In genomic region chr17:27340575-27340974, GRCh38 we compare ENCODE assay signal across 22 cellular contexts. TPM values are rescaled to one million over a fixed set of nuclear protein-coding genes. Genes with fewer than 3 reads are reported as not detected.
DNase-seq lines count a peak whose midpoint lies in the region; ATAC-seq, FAIRE-seq and TF ChIP-seq lines count a peak whose summit lies in the region.
"Had no signal": no experiment of that assay in that cellular context is flagged by ENCODE, and none has a peak within 500 bp of the region (broad histone marks: within the 10 kb centered on the region; RNA-seq: fewer than 3 reads in every experiment).

No MANE protein-coding gene starts in this region.

- no peak overlapping the region for H3K18ac ChIP-seq in H9 (ENCODE audit: insufficient read length, low read depth, low read length)
- no peak overlapping the region for H3K18ac ChIP-seq in H1 (ENCODE audit: extremely low read depth, low read length)
- H3K18ac ChIP-seq in trophoblast cell (ENCODE audit: low read length), result no peak overlapping the region

- H3K36me3 Mint-ChIP-seq in H9 (ENCODE audit: insufficient read depth in 1 of 3, low read depth in 3 of 3), result no peaks in the 10 kb centered on the region
- H3K36me3 Mint-ChIP-seq: CD4-positive, alpha-beta memory T cell had no signal

- H3K27ac Mint-ChIP-seq in H9, result peak overlapping the region in 2 of 3 experiments; percentile 14 to 95; a peak in 3 of 7 replicates
- H3K27ac Mint-ChIP-seq: activated B cell treated with CpG ODN at 0.5 μM for 24 hours; CD4-positive, alpha-beta memory T cell had no signal

- H3F3A ChIP-seq in OCI-LY1 (ENCODE audit: insufficient read depth, low read length), result peaks cover 8% of the 10 kb centered on the region

- no peak overlapping the region for H4K91ac ChIP-seq in H9 (ENCODE audit: insufficient read length, low read depth, low read length)
- H4K91ac ChIP-seq in H1 (replicated peaks; ENCODE audit: insufficient read length, low read length), result peak overlapping the region; percentile 77
- H4K91ac ChIP-seq in trophoblast cell (ENCODE audit: low read depth, low read length), result peak overlapping the region; percentile 73

- H2BK15ac ChIP-seq in H9 (ENCODE audit: low read depth, low read length) (no peak overlapping the region), H1 (ENCODE audit: low read length) (peak overlapping the region; percentile 25; the same call in 1 of the 2 replicates)

- no peak overlapping the region for H3K4ac ChIP-seq in H9 (ENCODE audit: low read depth, low read length)
- H3K4ac ChIP-seq in H1 (replicated peaks; ENCODE audit: insufficient read length, low read depth, low read length), result no peak overlapping the region
- H3K4ac ChIP-seq in trophoblast cell (ENCODE audit: low read depth, low read length), result no peak overlapping the region

- H3K9me3 Mint-ChIP-seq in H9, result no peaks in the 10 kb centered on the region; a peak in 1 of 5 replicates
- H3K9me3 Mint-ChIP-seq: activated B cell treated with CpG ODN at 0.5 μM for 24 hours; CD4-positive, alpha-beta memory T cell had no signal

- H3K56ac ChIP-seq in H9 (ENCODE audit: insufficient read length, low read depth, low read length) (no peak overlapping the region), H1 (replicated peaks; ENCODE audit: insufficient read length, low read depth, low read length) (no peak overlapping the region)

- H3K4me2 ChIP-seq in H9 (ENCODE audit: insufficient read depth, insufficient read length, low read length) (no peak overlapping the region), OCI-LY1 (ENCODE audit: low read length) (no peak overlapping the region; the same call in 1 of the 2 replicates), H1 (ENCODE audit: insufficient read depth in 1 of 2, low read depth in 2 of 2, low read length in 2 of 2) (peak overlapping the region in 1 of 2 experiments; percentile 12; a peak in 2 of 4 replicates), trophoblast cell (ENCODE audit: low read length) (no peak overlapping the region)

- no peak for TF ChIP-seq POLR2A in H1 (IDR thresholded peaks at IDR 0.05; ENCODE audit: control extremely low read depth in 1 of 2, low read depth in 2 of 2, low read length in 2 of 2)

- no peaks in the 10 kb centered on the region for H3K36me3 ChIP-seq in OCI-LY1 (ENCODE audit: insufficient read depth, low read length)
- H3K36me3 ChIP-seq in H1 (ENCODE audit: control insufficient read depth in 2 of 4, insufficient read depth in 4 of 4, low read length in 3 of 4), result no peaks in the 10 kb centered on the region
- no peaks in the 10 kb centered on the region for H3K36me3 ChIP-seq in trophoblast cell (ENCODE audit: control insufficient read depth in 1 of 2, insufficient read depth in 2 of 2, low read length in 2 of 2)
- H3K36me3 ChIP-seq: brain microvascular endothelial cell, prostate gland, upper lobe of right lung had no signal

- no peak for FAIRE-seq in H1 (lab: Jason Lieb, UNC)

- no peak for TF ChIP-seq RAD21 in H1 (IDR thresholded peaks at IDR 0.05 in 1 of 2, conservative IDR thresholded peaks at IDR 0.05 in 1 of 2; ENCODE audit: low read depth in 2 of 2, low read length in 2 of 2)

- WGBS in H9 (ENCODE audit: extremely low coverage, insufficient read length, low lambda C conversion rate), result no CpG with 5 or more reads among the region's 7 CpGs
- 86% methylated on average over 7 of the region's 7 CpGs; no CpG with 5 or more reads in 1 of the 2 experiments for WGBS in H1 (ENCODE audit: extremely low coverage in 1 of 2, insufficient coverage in 1 of 2, insufficient read length in 1 of 2, insufficient replicate concordance in 2 of 2, low coverage in 1 of 2, low lambda C conversion rate in 2 of 2, missing lambda C conversion rate in 1 of 2), 2 experiments
- no CpG with 5 or more reads among the region's 7 CpGs for WGBS in trophoblast cell (ENCODE audit: extremely low coverage, insufficient coverage, insufficient read length)

- no peak overlapping the region for H2BK5ac ChIP-seq in H9 (ENCODE audit: insufficient read length, low read length)
- peak overlapping the region; percentile 77; the same call in 1 of the 2 replicates for H2BK5ac ChIP-seq in H1 (ENCODE audit: low read depth, low read length)
- H2BK5ac ChIP-seq in trophoblast cell (ENCODE audit: low read depth, low read length, poor library complexity), result peak overlapping the region; percentile 32

- H2BK12ac ChIP-seq in H9 (ENCODE audit: insufficient read length, low read depth, low read length) (no peak overlapping the region), H1 (ENCODE audit: low read depth, low read length) (peak overlapping the region; percentile 62; the same call in 1 of the 2 replicates), trophoblast cell (ENCODE audit: low read length) (no peak overlapping the region)

- no peak overlapping the region for H3T11ph ChIP-seq in H9 (ENCODE audit: low read length)

- H3K4me3 ChIP-seq in OCI-LY1 (ENCODE audit: low read depth, low read length, poor library complexity, severe bottlenecking), result no peak overlapping the region
- H3K4me3 ChIP-seq in H1 (ENCODE audit: extremely low read depth in 1 of 4, insufficient read depth in 2 of 4, low read depth in 3 of 4, low read length in 4 of 4), result no peak overlapping the region
- no peak overlapping the region for H3K4me3 ChIP-seq in trophoblast cell (ENCODE audit: low read depth, low read length)
- H3K4me3 ChIP-seq: GM23248, prostate gland, upper lobe of right lung had no signal

- H3K4me1 ChIP-seq in H9 (ENCODE audit: insufficient read depth, low read length), result peaks cover 10% of the 10 kb centered on the region; the same call in 1 of the 2 replicates
- peaks cover 95% of the 10 kb centered on the region for H3K4me1 ChIP-seq in OCI-LY1 (ENCODE audit: insufficient read depth, low read length, severe bottlenecking)
- H3K4me1 ChIP-seq in H1 (replicated peaks in 1 of 4; ENCODE audit: control insufficient read depth in 3 of 4, insufficient read depth in 4 of 4, low read length in 3 of 4), result peaks cover 8 to 29% (median 17%) of the 10 kb centered on the region in 4 experiments
- peaks cover 12 to 20% of the 10 kb centered on the region in 2 experiments for H3K4me1 ChIP-seq in trophoblast cell (ENCODE audit: control insufficient read depth in 1 of 2, insufficient read depth in 2 of 2, low read length in 2 of 2)
- H3K4me1 ChIP-seq: prostate gland had no signal

- no peak overlapping the region for H2AK5ac ChIP-seq in H9 (ENCODE audit: insufficient read length, low read length)
- no peak overlapping the region; the same call in 1 of the 2 replicates for H2AK5ac ChIP-seq in H1 (ENCODE audit: low read depth, low read length)
- H2AK5ac ChIP-seq in trophoblast cell (ENCODE audit: low read length), result no peak overlapping the region

- no peaks in the 10 kb centered on the region for H3K9me3 ChIP-seq in H9 (ENCODE audit: control insufficient read depth, low read depth, low read length)
- no peaks in the 10 kb centered on the region for H3K9me3 ChIP-seq in OCI-LY1 (ENCODE audit: low read length)
- no peaks in the 10 kb centered on the region for H3K9me3 ChIP-seq in H1 (ENCODE audit: insufficient read depth in 2 of 2, low read depth in 1 of 2, low read length in 1 of 2)
- H3K9me3 ChIP-seq in trophoblast cell (ENCODE audit: insufficient read depth, low read depth, low read length), result no peaks in the 10 kb centered on the region
- H3K9me3 ChIP-seq: prostate gland, upper lobe of right lung had no signal

- H3K4me3 Mint-ChIP-seq in H9, result no peak overlapping the region
- H3K4me3 Mint-ChIP-seq: activated B cell treated with CpG ODN at 0.5 μM for 24 hours; CD4-positive, alpha-beta memory T cell had no signal

- H3K27ac ChIP-seq in H9 (ENCODE audit: insufficient read length, low read depth, low read length) (no peak overlapping the region), OCI-LY1 (ENCODE audit: low read depth, low read length, poor library complexity, severe bottlenecking) (peak overlapping the region; percentile 96), H1 (ENCODE audit: low read depth, low read length) (no peak overlapping the region), trophoblast cell (ENCODE audit: low read depth, low read length) (peak overlapping the region; percentile 35)
- H3K27ac ChIP-seq: brain microvascular endothelial cell, GM23248, prostate gland, upper lobe of right lung had no signal

- H2BK20ac ChIP-seq in H9 (ENCODE audit: low read depth, low read length, poor library complexity, severe bottlenecking) (no peak overlapping the region), H1 (ENCODE audit: low read length) (0 out of 2 replicates have a peak overlapping the region, but pooled peaks have one; percentile 56)

- no peak for ATAC-seq in GM21529 (IDR thresholded peaks at IDR 0.05; ENCODE audit: unreplicated experiment)
- ATAC-seq: sciatic nerve had no signal

- no peak for TF ChIP-seq EP300 in H1 (IDR thresholded peaks at IDR 0.05; ENCODE audit: borderline replicate concordance in 1 of 2, low read depth in 2 of 2, low read length in 2 of 2)

- H3K79me1 ChIP-seq in H9 (ENCODE audit: insufficient read depth, low read depth, low read length, poor library complexity, severe bottlenecking), result no peaks in the 10 kb centered on the region
- H3K79me1 ChIP-seq in H1 (ENCODE audit: low read depth, low read length), result no peaks in the 10 kb centered on the region; the same call in 1 of the 2 replicates
- H3K79me1 ChIP-seq in trophoblast cell (ENCODE audit: low read length), result peaks cover 21% of the 10 kb centered on the region

- CTCF ChIA-PET in H1 (lab: Charles Lee; ENCODE audit: partially characterized antibody), result interaction anchor here (0.9 to 1.9 kb wide), 6 partner anchors 14 to 268 kb away, joined by 3 to 5 read pairs (median 4); no protein-coding TSS in a partner anchor

- POLR2A ChIA-PET in H1 (lab: Charles Lee; ENCODE audit: partially characterized antibody), result interaction anchor here (1.1 kb wide), 1 partner anchor 18 kb away, joined by 3 read pairs; no protein-coding TSS in a partner anchor

- peaks cover 67 to 75% of the 10 kb centered on the region in 2 experiments for H3K4me1 Mint-ChIP-seq in H9
- H3K4me1 Mint-ChIP-seq: CD4-positive, alpha-beta memory T cell had no signal

- no peaks in the 10 kb centered on the region for H4K20me1 ChIP-seq in H9 (ENCODE audit: control insufficient read depth, insufficient read depth, insufficient read length)
- H4K20me1 ChIP-seq in OCI-LY1 (ENCODE audit: insufficient read depth, low read length), result no peaks in the 10 kb centered on the region
- no peaks in the 10 kb centered on the region for H4K20me1 ChIP-seq in H1 (replicated peaks in 1 of 2; ENCODE audit: control insufficient read depth in 1 of 2, insufficient read depth in 2 of 2, low read length in 2 of 2)

- no peak overlapping the region for H3K23ac ChIP-seq in H9 (ENCODE audit: insufficient read length, low read depth, low read length)
- H3K23ac ChIP-seq in H1 (ENCODE audit: insufficient read length), result no peak overlapping the region
- H3K23ac ChIP-seq in trophoblast cell (ENCODE audit: low read length), result no peak overlapping the region

- no peak overlapping the region for H4K8ac ChIP-seq in H9 (replicated peaks; ENCODE audit: insufficient read length, low read depth, low read length)
- no peak overlapping the region for H4K8ac ChIP-seq in H1 (ENCODE audit: extremely low read depth, insufficient read depth, low read length)
- peak overlapping the region; percentile 58 for H4K8ac ChIP-seq in trophoblast cell (ENCODE audit: low read depth, low read length)

- H2BK120ac ChIP-seq in H9 (ENCODE audit: low read depth, low read length, poor library complexity, severe bottlenecking) (no peak overlapping the region), H1 (replicated peaks; ENCODE audit: low read depth, low read length) (peak overlapping the region; percentile 91), trophoblast cell (ENCODE audit: insufficient read depth, low read length, poor library complexity) (no peak overlapping the region)

- no peak overlapping the region for H4K12ac ChIP-seq in trophoblast cell (ENCODE audit: low read depth, low read length)

- DNase-seq in H9, result no peak
- no peak for DNase-seq in H1 (ENCODE audit: low read depth in 1 of 2, low spot score in 2 of 2)
- DNase-seq in trophoblast cell, result peak in 1 of 2 donors; percentile 27
- no peak for DNase-seq in NCI-H146 (lab: John Stamatoyannopoulos, UW)
- no peak for DNase-seq in HPDE6-E6E7 (ENCODE audit: extremely low spot score)
- DNase-seq: activated B cell treated with CpG ODN at 0.5 μM for 24 hours; activated CD4-positive, alpha-beta T cell treated with anti-CD3 and anti-CD28 coated beads, Interleukin-2, amount 50 U/mL, for 1 hour; brain microvascular endothelial cell; CD4-positive, alpha-beta memory T cell; effector CD4-positive, alpha-beta T cell; EL; head of caudate nucleus; kidney glomerular epithelial cell; MM.1S; SHP77 treated with DMSO at 0.1 percent for 48 hours; stimulated activated CD4-positive, alpha-beta T cell treated with anti-CD3 and anti-CD28 coated beads, Interleukin-12 subunit alpha, Interleukin-12 subunit beta, amount 100 ng/mL, for 4 hours; upper lobe of right lung had no signal

- H3K79me2 ChIP-seq in H9 (ENCODE audit: insufficient read depth, low read length), result no peaks in the 10 kb centered on the region
- no peaks in the 10 kb centered on the region for H3K79me2 ChIP-seq in OCI-LY1 (ENCODE audit: insufficient read depth, low read length)
- no peaks in the 10 kb centered on the region for H3K79me2 ChIP-seq in H1 (ENCODE audit: control insufficient read depth in 1 of 2, insufficient read depth in 2 of 2, low read length in 2 of 2)
- no peaks in the 10 kb centered on the region for H3K79me2 ChIP-seq in trophoblast cell (ENCODE audit: control insufficient read depth, insufficient read depth, low read length, poor library complexity)

- H2AFZ ChIP-seq in H9 (ENCODE audit: low read length) (no peak overlapping the region), OCI-LY1 (ENCODE audit: low read length) (no peak overlapping the region), H1 (ENCODE audit: low read length) (peak overlapping the region; percentile 45; the same call in 1 of the 2 replicates), trophoblast cell (ENCODE audit: insufficient read depth, low read length, poor library complexity) (no peak overlapping the region)
- H2AFZ ChIP-seq: GM23248 had no signal

- H3K14ac ChIP-seq in H9 (ENCODE audit: insufficient read depth, low read length) (no peak overlapping the region), H1 (ENCODE audit: insufficient read length) (no peak overlapping the region), trophoblast cell (ENCODE audit: low read length) (no peak overlapping the region)

- H3K27me3 ChIP-seq in H9 (ENCODE audit: insufficient read depth, low read length), result no peaks in the 10 kb centered on the region
- H3K27me3 ChIP-seq in OCI-LY1 (ENCODE audit: insufficient read depth, low read length), result no peaks in the 10 kb centered on the region
- H3K27me3 ChIP-seq in H1 (replicated peaks in 1 of 4; ENCODE audit: control insufficient read depth in 3 of 4, extremely low read depth in 1 of 4, insufficient read depth in 3 of 4, low read length in 3 of 4), result no peaks in the 10 kb centered on the region
- no peaks in the 10 kb centered on the region for H3K27me3 ChIP-seq in trophoblast cell (ENCODE audit: insufficient read depth, low read length)
- H3K27me3 ChIP-seq: brain microvascular endothelial cell, upper lobe of right lung had no signal

- no peak for TF ChIP-seq CTCF in H9 (conservative IDR thresholded peaks at IDR 0.05)
- no peak for TF ChIP-seq CTCF in OCI-LY1 (IDR thresholded peaks at IDR 0.05; ENCODE audit: low read length)
- TF ChIP-seq CTCF in H1 (IDR thresholded peaks at IDR 0.05; ENCODE audit: control extremely low read depth in 1 of 3, insufficient read depth in 1 of 3, low read depth in 1 of 3, low read length in 3 of 3), result no peak

- H3K23me2 ChIP-seq in H9 (ENCODE audit: insufficient read length, low read depth, low read length, poor library complexity, severe bottlenecking), result peaks cover 3% of the 10 kb centered on the region
- 0 out of 2 replicates have a peak, but pooled peaks cover 3% of the 10 kb centered on the region for H3K23me2 ChIP-seq in H1 (ENCODE audit: low read depth, low read length)

- no peaks in the 10 kb centered on the region for H3K9me2 ChIP-seq in OCI-LY1 (ENCODE audit: low read depth, low read length)

- H4K5ac ChIP-seq in H9 (ENCODE audit: insufficient read length, low read depth, low read length) (no peak overlapping the region), H1 (ENCODE audit: insufficient read length, low read depth, low read length) (no peak overlapping the region)

- H3K27me3 Mint-ChIP-seq in H9 (ENCODE audit: low read depth), result peaks cover 2% of the 10 kb centered on the region
- H3K27me3 Mint-ChIP-seq: activated B cell treated with CpG ODN at 0.5 μM for 24 hours; CD4-positive, alpha-beta memory T cell had no signal

- H3K9ac ChIP-seq in H9 (ENCODE audit: extremely low read depth, insufficient read length, low read length), result no peak overlapping the region
- H3K9ac ChIP-seq in OCI-LY1 (ENCODE audit: low read length), result peak overlapping the region; percentile 12; the same call in 1 of the 2 replicates
- H3K9ac ChIP-seq in H1 (replicated peaks in 1 of 4; ENCODE audit: extremely low read depth in 1 of 4, low read depth in 3 of 4, low read length in 3 of 4), result no peak overlapping the region
- no peak overlapping the region for H3K9ac ChIP-seq in trophoblast cell (ENCODE audit: low read length)
- H3K9ac ChIP-seq: GM23248 had no signal

RNA-seq across cellular contexts. Expression of gene WSB1, which starts 46.7 kb away (rescaled TPM):
- 173 and 187 TPM in 2 replicates for total RNA-seq in H9 (2021)
- total RNA-seq in H1 (2021; fragmentation: NEBNext Ultra II Directional; extraction: Animal tissue kit (Norgen Biotek cat#: 25700)), result 101 and 113 TPM in 2 replicates
- polyA plus RNA-seq in H1 (2011; rRNA removed), result 140 and 261 TPM in 2 replicates
- 182 TPM for polyA plus RNA-seq in H1 (2011; cell fraction: cytosol; rRNA removed)
- 463 TPM for polyA plus RNA-seq in H1 (2011; cell fraction: nucleus; rRNA removed)
- 96.0 to 127 TPM (median 113 TPM) in 4 replicates for polyA plus RNA-seq in H1 (2012, experiment 1 of 2)
- 29.4 TPM for polyA plus RNA-seq in H1 (2012, experiment 2 of 2)
- polyA plus RNA-seq in H1 (2013, experiment 1 of 2), result 74.6 TPM
- polyA plus RNA-seq in H1 (2013, experiment 2 of 2), result 66.1 TPM
- 59.7 and 102 TPM in 2 replicates for polyA minus RNA-seq in H1 (2011; rRNA and poly(A)+ RNA removed)
- 76.1 TPM for polyA minus RNA-seq in H1 (2011; cell fraction: cytosol; rRNA and poly(A)+ RNA removed)
- polyA minus RNA-seq in H1 (2011; cell fraction: nucleus; rRNA and poly(A)+ RNA removed), result 120 TPM
- 193 and 206 TPM in 2 replicates for polyA plus RNA-seq in trophoblast cell (2013)

Comparison
In these comparisons a context has a peak if more than half of its experiments do, and no peak if none do; other contexts are left out.
1. H3K27ac ChIP-seq: peak in OCI-LY1 (single experiment) and trophoblast cell (single experiment); none in H9 (single experiment) and H1 (single experiment).